In genomic region chr1:29579821-29580425, GRCh38 we compare ENCODE assay signal across 17 cellular contexts.
A peak's percentile ranks its signal among the peaks of the same experiment; 100 is the strongest.
DNase-seq lines count a peak whose midpoint lies in the region; ATAC-seq and TF ChIP-seq lines count a peak whose summit lies in the region.
"Had no signal": no experiment of that assay in that cellular context is flagged by ENCODE, and none has a peak within 500 bp of the region (broad histone marks: within the 10 kb centered on the region; RNA-seq: fewer than 3 reads in every experiment).

No MANE protein-coding gene starts in this region.

- H3K9me2 ChIP-seq in SK-N-SH, result no peaks in the 10 kb centered on the region

- WGBS in SK-N-SH (ENCODE audit: low lambda C conversion rate), result 35% methylated on average over 5 of the region's 5 CpGs
- WGBS in esophagus squamous epithelium, 2 donors, result 45 to 63% methylated on average over 4 to 5 of the region's 5 CpGs

- no peak overlapping the region for H3K4me3 ChIP-seq in SK-N-SH (ENCODE audit: low read depth in 2 of 2, low read length in 1 of 2)
- H3K4me3 ChIP-seq in RWPE2 (ENCODE audit: severe bottlenecking), result no peak overlapping the region
- no peak overlapping the region for H3K4me3 ChIP-seq in osteoblast (ENCODE audit: insufficient read depth, low read length)
- no peak overlapping the region for H3K4me3 ChIP-seq in esophagus squamous epithelium
- H3K4me3 ChIP-seq: pancreas had no signal

- H3K4me2 ChIP-seq in SK-N-SH (no peak overlapping the region), osteoblast (ENCODE audit: insufficient read depth, low read length) (no peak overlapping the region)

- POLR2A ChIA-PET in SK-N-SH (lab: Yijun Ruan, JAX), result no interaction called here
- POLR2A ChIA-PET in activated CD4-positive, alpha-beta T cell treated with anti-CD3 and anti-CD28 coated beads, Interleukin-2, amount 10 ng/mL, durations not matched to agents 7 days and 5 days (lab: Charles Lee), result no interaction called here

- intact Hi-C loops in esophagus squamous epithelium (cut with DNase I), result no loop called here

- DNase-seq in SK-N-SH, result no peak
- DNase-seq in RWPE2 (ENCODE audit: low spot score), result no peak
- DNase-seq in fibroblast of the conjunctiva (ENCODE audit: low read depth), result peak; percentile 50
- DNase-seq in superior temporal gyrus (ENCODE audit: extremely low spot score), result peak; percentile 16
- no peak for DNase-seq in osteoblast (ENCODE audit: insufficient read length, low spot score, missing footprints)
- no peak for DNase-seq in esophagus squamous epithelium (lab: John Stamatoyannopoulos, UW)
- DNase-seq in activated CD4-positive, alpha-beta T cell treated with anti-CD3 and anti-CD28 coated beads, Interleukin-2, amount 10 ng/mL, durations not matched to agents 7 days and 5 days, result no peak
- DNase-seq: DMS79 treated with DMSO at 0.1 percent for 48 hours, HCEC 1CT, mesendoderm, NCI-H1436 treated with DMSO at 0.1 percent for 48 hours, NCI-H526 treated with DMSO at 0.1 percent for 48 hours, Right ventricle myocardium superior had no signal

- H3K9me3 ChIP-seq in SK-N-SH (no peaks in the 10 kb centered on the region), RWPE2 (ENCODE audit: severe bottlenecking) (no peaks in the 10 kb centered on the region), osteoblast (ENCODE audit: low read depth, low read length) (no peaks in the 10 kb centered on the region), esophagus squamous epithelium (no peaks in the 10 kb centered on the region)
- H3K9me3 ChIP-seq: pancreas had no signal

- no peak for TF ChIP-seq CTCF in SK-N-SH (IDR thresholded peaks at IDR 0.05)
- TF ChIP-seq CTCF in RWPE2 (IDR thresholded peaks at IDR 0.05; ENCODE audit: poor library complexity, severe bottlenecking), result no peak
- no peak for TF ChIP-seq CTCF in osteoblast (IDR thresholded peaks at IDR 0.05; ENCODE audit: extremely low read depth, low read depth, low read length)
- TF ChIP-seq CTCF in esophagus squamous epithelium (IDR thresholded peaks at IDR 0.05), result no peak

- H4K20me1 ChIP-seq in SK-N-SH (ENCODE audit: insufficient read depth), result no peaks in the 10 kb centered on the region
- H4K20me1 ChIP-seq in osteoblast (ENCODE audit: insufficient read depth, low read length), result no peaks in the 10 kb centered on the region

- no peak overlapping the region for H2AFZ ChIP-seq in SK-N-SH (ENCODE audit: low read depth)
- H2AFZ ChIP-seq in osteoblast (ENCODE audit: low read length), result no peak overlapping the region

- TF ChIP-seq EP300 in SK-N-SH (IDR thresholded peaks at IDR 0.05; ENCODE audit: borderline replicate concordance in 1 of 2, low read depth in 1 of 2, low read length in 1 of 2), result no peak

- no peak for TF ChIP-seq POLR2A in esophagus squamous epithelium (IDR thresholded peaks at IDR 0.05)

- no peaks in the 10 kb centered on the region for H3K27me3 Mint-ChIP-seq in activated CD4-positive, alpha-beta T cell treated with anti-CD3 and anti-CD28 coated beads, Interleukin-2, amount 10 ng/mL, durations not matched to agents 7 days and 5 days

- H3K4me1 ChIP-seq in SK-N-SH (ENCODE audit: control insufficient read depth in 1 of 2, insufficient read depth in 2 of 2, low read depth in 1 of 2, low read length in 1 of 2) (peaks cover 0 to 2% of the 10 kb centered on the region in 2 experiments; a peak in 1 of 4 replicates), RWPE2 (ENCODE audit: insufficient read depth, poor library complexity, severe bottlenecking) (peaks cover 39% of the 10 kb centered on the region), osteoblast (ENCODE audit: insufficient read depth, low read length) (peaks cover 8% of the 10 kb centered on the region), esophagus squamous epithelium (peaks cover 0 to 28% (median 7%) of the 10 kb centered on the region in 3 donors)
- H3K4me1 ChIP-seq: pancreas had no signal

- no peaks in the 10 kb centered on the region for H3K36me3 Mint-ChIP-seq in activated CD4-positive, alpha-beta T cell treated with anti-CD3 and anti-CD28 coated beads, Interleukin-2, amount 10 ng/mL, durations not matched to agents 7 days and 5 days (ENCODE audit: low read depth)
- H3K36me3 Mint-ChIP-seq: IgD-negative memory B cell, type B pancreatic cell had no signal

- H3K9me3 Mint-ChIP-seq in activated CD4-positive, alpha-beta T cell treated with anti-CD3 and anti-CD28 coated beads, Interleukin-2, amount 10 ng/mL, durations not matched to agents 7 days and 5 days, result no peaks in the 10 kb centered on the region
- H3K9me3 Mint-ChIP-seq: IgD-negative memory B cell, type B pancreatic cell had no signal

- H3F3A ChIP-seq in SK-N-SH (replicated peaks; ENCODE audit: insufficient read depth), result no peaks in the 10 kb centered on the region

- CTCF ChIA-PET in SK-N-SH (lab: Yijun Ruan, JAX), result no interaction called here
- CTCF ChIA-PET in activated CD4-positive, alpha-beta T cell treated with anti-CD3 and anti-CD28 coated beads, Interleukin-2, amount 10 ng/mL, durations not matched to agents 7 days and 5 days (lab: Charles Lee), result no interaction called here

- H3K4me3 Mint-ChIP-seq in activated CD4-positive, alpha-beta T cell treated with anti-CD3 and anti-CD28 coated beads, Interleukin-2, amount 10 ng/mL, durations not matched to agents 7 days and 5 days, result no peak overlapping the region
- H3K4me3 Mint-ChIP-seq: IgD-negative memory B cell, type B pancreatic cell had no signal

- no peaks in the 10 kb centered on the region for H3K4me1 Mint-ChIP-seq in activated CD4-positive, alpha-beta T cell treated with anti-CD3 and anti-CD28 coated beads, Interleukin-2, amount 10 ng/mL, durations not matched to agents 7 days and 5 days
- H3K4me1 Mint-ChIP-seq: IgD-negative memory B cell had no signal

- no peak overlapping the region for H3K9ac ChIP-seq in SK-N-SH

- TF ChIP-seq RAD21 in SK-N-SH (IDR thresholded peaks at IDR 0.05; ENCODE audit: low read length), result no peak

- H3K27me3 ChIP-seq in SK-N-SH (ENCODE audit: insufficient read depth) (no peaks in the 10 kb centered on the region), RWPE2 (ENCODE audit: insufficient read depth, poor library complexity, severe bottlenecking) (no peaks in the 10 kb centered on the region), osteoblast (ENCODE audit: insufficient read depth, low read length) (peaks cover 3% of the 10 kb centered on the region), esophagus squamous epithelium (peaks cover 0 to 29% (median 0%) of the 10 kb centered on the region in 4 donors)
- H3K27me3 ChIP-seq: pancreas had no signal

- H3K36me3 ChIP-seq in SK-N-SH (replicated peaks in 1 of 2; ENCODE audit: control insufficient read depth in 1 of 2, insufficient read depth in 2 of 2, low read length in 1 of 2) (no peaks in the 10 kb centered on the region), RWPE2 (ENCODE audit: low read depth) (no peaks in the 10 kb centered on the region), osteoblast (ENCODE audit: insufficient read depth, low read length) (no peaks in the 10 kb centered on the region), esophagus squamous epithelium (no peaks in the 10 kb centered on the region)
- H3K36me3 ChIP-seq: pancreas had no signal

- no peak overlapping the region for H3K27ac Mint-ChIP-seq in activated CD4-positive, alpha-beta T cell treated with anti-CD3 and anti-CD28 coated beads, Interleukin-2, amount 10 ng/mL, durations not matched to agents 7 days and 5 days
- H3K27ac Mint-ChIP-seq: type B pancreatic cell had no signal

- no peak overlapping the region for H3K27ac ChIP-seq in SK-N-SH (ENCODE audit: low read depth in 2 of 2, low read length in 1 of 2)
- no peak overlapping the region for H3K27ac ChIP-seq in RWPE2 (ENCODE audit: poor library complexity, severe bottlenecking)
- no peak overlapping the region for H3K27ac ChIP-seq in osteoblast (ENCODE audit: low read depth, low read length)
- H3K27ac ChIP-seq in esophagus squamous epithelium, result no peak overlapping the region
- H3K27ac ChIP-seq: pancreas had no signal

- no peak for ATAC-seq in SK-N-SH treated with all-trans-retinoic acid at 6 μM for 48 hours
- ATAC-seq in RWPE2 (ENCODE audit: low read depth), result peak; percentile 39; the same call in 2 of the 3 replicates
- ATAC-seq: pancreas had no signal

- H3K79me2 ChIP-seq in SK-N-SH (ENCODE audit: insufficient read depth), result no peaks in the 10 kb centered on the region
- no peaks in the 10 kb centered on the region for H3K79me2 ChIP-seq in osteoblast (ENCODE audit: insufficient read depth, low read length)

TF ChIP-seq in SK-N-SH, 30 proteins besides CTCF, POLR2A, EP300 and RAD21:
- TF ChIP-seq TCF12 (IDR thresholded peaks at IDR 0.05) (peak; percentile 36; the same call in 1 of the 2 replicates), FOSL2 (IDR thresholded peaks at IDR 0.05; ENCODE audit: borderline replicate concordance, low read depth) (0 out of 2 replicates have a peak, but pooled peaks have one; percentile 23), USF2 (IDR thresholded peaks at IDR 0.05; ENCODE audit: borderline replicate concordance, low read depth, low read length) (no peak), JUND (IDR thresholded peaks at IDR 0.05) (0 out of 2 replicates have a peak, but pooled peaks have one; percentile 24)

TF ChIP-seq in SK-N-SH treated with all-trans-retinoic acid at 6 μM for 48 hours, 23 proteins besides CTCF, POLR2A, EP300 and RAD21 (continues in another document):
- no peak for TF ChIP-seq OSR1 (CRISPR knock-in tag; IDR thresholded peaks at IDR 0.05)
- no peak for TF ChIP-seq ZNF70 (CRISPR knock-in tag; IDR thresholded peaks at IDR 0.05)
- TF ChIP-seq TSHZ2 (CRISPR knock-in tag; IDR thresholded peaks at IDR 0.05), result no peak
- no peak for TF ChIP-seq ZNF565 (CRISPR knock-in tag; conservative IDR thresholded peaks at IDR 0.05; ENCODE audit: low read depth)
- no peak for TF ChIP-seq PPARA (CRISPR knock-in tag; IDR thresholded peaks at IDR 0.05; ENCODE audit: borderline replicate concordance)

Comparison
In these comparisons a context has a peak if more than half of its experiments do, and no peak if none do; other contexts are left out.
1. DNase-seq: peak in fibroblast of the conjunctiva (single experiment) and superior temporal gyrus (single experiment); none in SK-N-SH (single experiment), RWPE2 (single experiment), osteoblast (single experiment), esophagus squamous epithelium (single experiment) and activated CD4-positive, alpha-beta T cell treated with anti-CD3 and anti-CD28 coated beads, Interleukin-2, amount 10 ng/mL, durations not matched to agents 7 days and 5 days (single experiment).